Comparison of ENCODE assay signal across 1 cellular context in the genomic region with DNA sequence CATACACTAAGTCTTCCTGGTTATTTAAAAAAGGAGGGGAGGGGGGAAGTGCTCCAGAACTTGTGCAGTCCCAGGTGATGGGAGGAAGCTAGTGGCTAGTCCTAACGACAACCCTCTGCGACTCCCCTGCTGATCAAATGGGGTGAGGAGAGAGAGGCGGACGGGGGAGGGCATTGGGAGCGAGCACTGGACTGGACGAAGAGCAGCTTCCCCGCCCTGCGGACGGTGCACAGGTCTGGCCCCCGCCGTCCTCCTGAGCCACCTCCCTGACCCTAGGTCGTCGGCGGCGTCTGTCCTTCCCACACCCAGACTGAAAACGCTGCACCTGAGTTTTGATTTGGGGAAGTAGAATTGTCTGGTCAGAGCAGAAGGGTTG.
TF ChIP-seq lines count a peak whose summit lies in the region.

No MANE protein-coding gene starts in this region.

TF ChIP-seq in SK-N-SH treated with all-trans-retinoic acid at 6 μM for 48 hours, 23 proteins besides CTCF, POLR2A, EP300 and RAD21 (continued from another document):
- TF ChIP-seq, protein P1, sequence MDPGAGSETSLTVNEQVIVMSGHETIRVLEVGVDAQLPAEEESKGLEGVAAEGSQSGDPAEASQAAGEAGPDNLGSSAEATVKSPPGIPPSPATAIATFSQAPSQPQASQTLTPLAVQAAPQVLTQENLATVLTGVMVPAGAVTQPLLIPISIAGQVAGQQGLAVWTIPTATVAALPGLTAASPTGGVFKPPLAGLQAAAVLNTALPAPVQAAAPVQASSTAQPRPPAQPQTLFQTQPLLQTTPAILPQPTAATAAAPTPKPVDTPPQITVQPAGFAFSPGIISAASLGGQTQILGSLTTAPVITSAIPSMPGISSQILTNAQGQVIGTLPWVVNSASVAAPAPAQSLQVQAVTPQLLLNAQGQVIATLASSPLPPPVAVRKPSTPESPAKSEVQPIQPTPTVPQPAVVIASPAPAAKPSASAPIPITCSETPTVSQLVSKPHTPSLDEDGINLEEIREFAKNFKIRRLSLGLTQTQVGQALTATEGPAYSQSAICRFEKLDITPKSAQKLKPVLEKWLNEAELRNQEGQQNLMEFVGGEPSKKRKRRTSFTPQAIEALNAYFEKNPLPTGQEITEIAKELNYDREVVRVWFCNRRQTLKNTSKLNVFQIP (CRISPR knock-in tag; IDR thresholded peaks at IDR 0.05; ENCODE audit: borderline replicate concordance, low read depth) = no peak
- TF ChIP-seq ZNF565 (CRISPR knock-in tag; conservative IDR thresholded peaks at IDR 0.05; ENCODE audit: low read depth) = no peak
- TF ChIP-seq ESRRG (CRISPR knock-in tag; IDR thresholded peaks at IDR 0.05) = no peak
- no peak for TF ChIP-seq TOX (CRISPR knock-in tag; IDR thresholded peaks at IDR 0.05; ENCODE audit: borderline replicate concordance)
- TF ChIP-seq GLIS3 (CRISPR knock-in tag; IDR thresholded peaks at IDR 0.05) = no peak
TF ChIP-seq in SK-N-SH treated with all-trans-retinoic acid at 6 μM for 48 hours: peak in this region for 0.
